ENCODE assay signal across 17 cellular contexts in genomic region chr10:43821103-43821502, GRCh38.
"Had no signal": no experiment of that assay in that cellular context is flagged by ENCODE, and none has a peak within 500 bp of the region (broad histone marks: within the 10 kb centered on the region; RNA-seq: fewer than 3 reads in every experiment).

No MANE protein-coding gene starts in this region.

- H3K79me2 ChIP-seq: hepatocyte had no signal

- H3K36me3 ChIP-seq: transverse colon had no signal

- DNase-seq: activated CD4-positive, alpha-beta memory T cell treated with anti-CD3 and anti-CD28 coated beads, Interleukin-2, amount 10 ng/mL, durations not matched to agents 7 days and 5 days; activated CD4-positive, alpha-beta T cell treated with anti-CD3 and anti-CD28 coated beads for 48 hours; activated CD4-positive, CD25-positive, alpha-beta regulatory T cell; activated CD8-positive, alpha-beta memory T cell treated with anti-CD3 and anti-CD28 coated beads, Interleukin-2, amount 10 ng/mL, durations not matched to agents 7 days and 5 days; effector memory CD8-positive, alpha-beta T cell; left cardiac atrium; midbrain; nucleus accumbens; posterior cingulate gyrus; stimulated activated CD4-positive, alpha-beta T cell treated with anti-CD3 and anti-CD28 coated beads, Interleukin-12 subunit alpha, Interleukin-12 subunit beta, amount 100 ng/mL, for 4 hours; stimulated activated CD4-positive, alpha-beta T cell treated with anti-CD3 and anti-CD28 coated beads, Interleukin-1b, Interleukin-23, amount 100 ng/mL, for 48 hours; stimulated activated naive CD4-positive, alpha-beta T cell treated with Interleukin-2 at 50 U/mL for 16 hours; T-cell; T1000; transverse colon had no signal

- H3K4me2 ChIP-seq: hepatocyte had no signal

- H3K27me3 ChIP-seq: hepatocyte, transverse colon had no signal

- H3K9me3 ChIP-seq: transverse colon had no signal

- H2AFZ ChIP-seq: hepatocyte had no signal

- H3K4me3 ChIP-seq: hepatocyte, lung, transverse colon had no signal

- H3K27ac ChIP-seq: hepatocyte, transverse colon had no signal
